ENCODE assay signal across 8 cellular contexts in genomic region chr2:237696471-237696870, GRCh38.
DNase-seq lines count a peak whose midpoint lies in the region; ATAC-seq and TF ChIP-seq lines count a peak whose summit lies in the region.

No MANE protein-coding gene starts in this region.

- H3K36me3 Mint-ChIP-seq in activated naive CD8-positive, alpha-beta T cell treated with anti-CD3 and anti-CD28 coated beads, Interleukin-2, amount 50 U/mL, for 24 hours (ENCODE audit: low read depth) = peaks cover 32% of the 10 kb centered on the region
- H3K36me3 Mint-ChIP-seq in progenitor cell of endocrine pancreas (ENCODE audit: insufficient read depth) = no peaks in the 10 kb centered on the region

- H3K4me3 ChIP-seq in BE2C (ENCODE audit: low read depth, low read length) = no peak overlapping the region

- H3K4me1 ChIP-seq in BE2C = peaks cover 49% of the 10 kb centered on the region

- peak overlapping the region; percentile 95 for H3K27ac Mint-ChIP-seq in activated naive CD8-positive, alpha-beta T cell treated with anti-CD3 and anti-CD28 coated beads, Interleukin-2, amount 50 U/mL, for 24 hours
- H3K27ac Mint-ChIP-seq in progenitor cell of endocrine pancreas = peak overlapping the region; percentile 13

- no peaks in the 10 kb centered on the region for H3K9me3 Mint-ChIP-seq in activated naive CD8-positive, alpha-beta T cell treated with anti-CD3 and anti-CD28 coated beads, Interleukin-2, amount 50 U/mL, for 24 hours
- no peaks in the 10 kb centered on the region for H3K9me3 Mint-ChIP-seq in progenitor cell of endocrine pancreas (ENCODE audit: low read depth)

- TF ChIP-seq CTCF in progenitor cell of endocrine pancreas (IDR thresholded peaks at IDR 0.05; ENCODE audit: unreplicated experiment) = no peak
- no peak for TF ChIP-seq CTCF in BE2C (IDR thresholded peaks at IDR 0.05; ENCODE audit: low read depth, low read length)

- DNase-seq in activated naive CD8-positive, alpha-beta T cell treated with anti-CD3 and anti-CD28 coated beads, Interleukin-2, amount 50 U/mL, for 24 hours = peak; percentile 47
- DNase-seq in progenitor cell of endocrine pancreas (ENCODE audit: low spot score, unreplicated experiment) (no peak), 8988T (no peak), G401 (ENCODE audit: low spot score) (no peak), BE2C (no peak)

- no peaks in the 10 kb centered on the region for H3K36me3 ChIP-seq in BE2C

- no peaks in the 10 kb centered on the region for H3K27me3 Mint-ChIP-seq in activated naive CD8-positive, alpha-beta T cell treated with anti-CD3 and anti-CD28 coated beads, Interleukin-2, amount 50 U/mL, for 24 hours
- H3K27me3 Mint-ChIP-seq in progenitor cell of endocrine pancreas = peaks cover 4% of the 10 kb centered on the region

- peaks cover 78% of the 10 kb centered on the region for H3K4me1 Mint-ChIP-seq in activated naive CD8-positive, alpha-beta T cell treated with anti-CD3 and anti-CD28 coated beads, Interleukin-2, amount 50 U/mL, for 24 hours
- H3K4me1 Mint-ChIP-seq in progenitor cell of endocrine pancreas (ENCODE audit: low read depth) = peaks cover 46% of the 10 kb centered on the region

- H3K4me3 Mint-ChIP-seq in activated naive CD8-positive, alpha-beta T cell treated with anti-CD3 and anti-CD28 coated beads, Interleukin-2, amount 50 U/mL, for 24 hours = peak overlapping the region; percentile 93
- no peak overlapping the region for H3K4me3 Mint-ChIP-seq in progenitor cell of endocrine pancreas (ENCODE audit: low read depth)

- ATAC-seq in GM18517 (IDR thresholded peaks at IDR 0.05; ENCODE audit: unreplicated experiment) (peak; percentile 23), HG02981 (IDR thresholded peaks at IDR 0.05; ENCODE audit: unreplicated experiment) (peak; percentile 24), GM18858 (IDR thresholded peaks at IDR 0.05; ENCODE audit: unreplicated experiment) (no peak)
- no peak for ATAC-seq in activated naive CD8-positive, alpha-beta T cell treated with anti-CD3 and anti-CD28 coated beads, Interleukin-2, amount 50 U/mL, for 24 hours

- H3K9me3 ChIP-seq in BE2C = no peaks in the 10 kb centered on the region

- in situ Hi-C loops in G401 (cut with HindIII; ENCODE audit: low sequenced_read_pairs) = no loop called here

- H3K27me3 ChIP-seq in BE2C = no peaks in the 10 kb centered on the region

Comparison
In these comparisons a context has a peak if more than half of its experiments do, and no peak if none do; other contexts are left out.
1. ATAC-seq: peak in GM18517 (single experiment) and HG02981 (single experiment); none in activated naive CD8-positive, alpha-beta T cell treated with anti-CD3 and anti-CD28 coated beads, Interleukin-2, amount 50 U/mL, for 24 hours (single experiment) and GM18858 (single experiment).